In genomic region chr2:157492189-157492773, GRCh38 we compare ENCODE assay signal across 8 cellular contexts. TPM values are rescaled to one million over a fixed set of nuclear protein-coding genes. Genes with fewer than 3 reads are reported as not detected.
DNase-seq lines count a peak whose midpoint lies in the region; ATAC-seq and TF ChIP-seq lines count a peak whose summit lies in the region.

No MANE protein-coding gene starts in this region.

- peak; percentile 59 for DNase-seq in G401 (ENCODE audit: low spot score)
- peak; percentile 76 for DNase-seq in RKO (ENCODE audit: low spot score)
- peak; percentile 56 for DNase-seq in activated T-helper 2 cell treated with anti-CD3 and anti-CD28 coated beads, Interferon-gamma antibody, Interleukin-2, Interleukin-4, amounts not matched to agents 10 μg/mL and 5 μg/mL and 100 μg/mL, durations not matched to agents 14 hours and 24 hours and 36 hours (ENCODE audit: low spot score)
- DNase-seq in foreskin fibroblast = peak; percentile 27 to 76
- DNase-seq in osteocyte (ENCODE audit: extremely low spot score, unreplicated experiment) = peak; percentile 88
- peak; percentile 67 for DNase-seq in upper lobe of right lung

- H3K36me3 Mint-ChIP-seq in activated T-helper 2 cell treated with anti-CD3 and anti-CD28 coated beads, Interferon-gamma antibody, Interleukin-2, Interleukin-4, amounts not matched to agents 10 μg/mL and 5 μg/mL and 100 μg/mL, durations not matched to agents 14 hours and 24 hours and 36 hours (ENCODE audit: low read depth) = no peaks in the 10 kb centered on the region
- H3K36me3 Mint-ChIP-seq in osteocyte (ENCODE audit: unreplicated experiment) = no peaks in the 10 kb centered on the region

- no peak overlapping the region for H3K27ac Mint-ChIP-seq in activated T-helper 2 cell treated with anti-CD3 and anti-CD28 coated beads, Interferon-gamma antibody, Interleukin-2, Interleukin-4, amounts not matched to agents 10 μg/mL and 5 μg/mL and 100 μg/mL, durations not matched to agents 14 hours and 24 hours and 36 hours
- no peak overlapping the region for H3K27ac Mint-ChIP-seq in osteocyte (ENCODE audit: unreplicated experiment)

- no peak overlapping the region for H3K4me3 Mint-ChIP-seq in activated T-helper 2 cell treated with anti-CD3 and anti-CD28 coated beads, Interferon-gamma antibody, Interleukin-2, Interleukin-4, amounts not matched to agents 10 μg/mL and 5 μg/mL and 100 μg/mL, durations not matched to agents 14 hours and 24 hours and 36 hours (ENCODE audit: low read depth)
- no peak overlapping the region for H3K4me3 Mint-ChIP-seq in osteocyte (ENCODE audit: unreplicated experiment)

- H3K9me3 Mint-ChIP-seq in activated T-helper 2 cell treated with anti-CD3 and anti-CD28 coated beads, Interferon-gamma antibody, Interleukin-2, Interleukin-4, amounts not matched to agents 10 μg/mL and 5 μg/mL and 100 μg/mL, durations not matched to agents 14 hours and 24 hours and 36 hours = no peaks in the 10 kb centered on the region
- H3K9me3 Mint-ChIP-seq in osteocyte (ENCODE audit: unreplicated experiment) = no peaks in the 10 kb centered on the region

- peak; percentile 69 for TF ChIP-seq CTCF in foreskin fibroblast (IDR thresholded peaks at IDR 0.05; ENCODE audit: low read depth, low read length)
- peak; percentile 81 for TF ChIP-seq CTCF in osteocyte (IDR thresholded peaks at IDR 0.05)
- TF ChIP-seq CTCF in upper lobe of right lung (IDR thresholded peaks at IDR 0.05) = peak; percentile 67

- intact Hi-C loops in activated T-helper 2 cell treated with anti-CD3 and anti-CD28 coated beads, Interferon-gamma antibody, Interleukin-2, Interleukin-4, amounts not matched to agents 10 μg/mL and 5 μg/mL and 100 μg/mL, durations not matched to agents 14 hours and 24 hours and 36 hours (cut with micrococcal nuclease) = loop anchor here (1.0 to 10.0 kb wide), 5 partner anchors 105 to 1263 kb away; partner anchors contain the start of genes ACVR1C, CCDC148 and PKP4
- intact Hi-C loops in upper lobe of right lung (cut with DNase I) = loop anchor here (10.0 kb wide), 1 partner anchor 513 kb away; no protein-coding TSS in a partner anchor

- H3K36me3 ChIP-seq in upper lobe of right lung = no peaks in the 10 kb centered on the region

- H3K4me1 ChIP-seq in upper lobe of right lung = peaks cover 6% of the 10 kb centered on the region

- no peak for TF ChIP-seq EP300 in Ishikawa (IDR thresholded peaks at IDR 0.05; ENCODE audit: borderline replicate concordance)

- ATAC-seq in GM21717 (IDR thresholded peaks at IDR 0.05; ENCODE audit: unreplicated experiment) (peak; percentile 93), upper lobe of right lung (peak; percentile 91)

- no peaks in the 10 kb centered on the region for H3K9me3 ChIP-seq in upper lobe of right lung

- no peaks in the 10 kb centered on the region for H3K27me3 Mint-ChIP-seq in activated T-helper 2 cell treated with anti-CD3 and anti-CD28 coated beads, Interferon-gamma antibody, Interleukin-2, Interleukin-4, amounts not matched to agents 10 μg/mL and 5 μg/mL and 100 μg/mL, durations not matched to agents 14 hours and 24 hours and 36 hours (ENCODE audit: low read depth)
- H3K27me3 Mint-ChIP-seq in osteocyte (ENCODE audit: unreplicated experiment) = peaks cover 11% of the 10 kb centered on the region

- no peaks in the 10 kb centered on the region for H3K27me3 ChIP-seq in upper lobe of right lung

- peaks cover 47% of the 10 kb centered on the region for H3K4me1 Mint-ChIP-seq in activated T-helper 2 cell treated with anti-CD3 and anti-CD28 coated beads, Interferon-gamma antibody, Interleukin-2, Interleukin-4, amounts not matched to agents 10 μg/mL and 5 μg/mL and 100 μg/mL, durations not matched to agents 14 hours and 24 hours and 36 hours (ENCODE audit: low read depth)
- peaks cover 27% of the 10 kb centered on the region for H3K4me1 Mint-ChIP-seq in osteocyte (ENCODE audit: unreplicated experiment)

- H3K4me3 ChIP-seq in foreskin fibroblast (ENCODE audit: low read depth in 1 of 2, low read length in 2 of 2) = no peak overlapping the region
- H3K4me3 ChIP-seq in upper lobe of right lung = no peak overlapping the region

- no peak overlapping the region for H3K27ac ChIP-seq in upper lobe of right lung

- TF ChIP-seq RAD21 in Ishikawa (IDR thresholded peaks at IDR 0.05; ENCODE audit: low read depth) = peak; percentile 86

- in situ Hi-C loops in G401 (cut with HindIII; ENCODE audit: low sequenced_read_pairs) = no loop called here

TF ChIP-seq in Ishikawa, 13 proteins besides CTCF, POLR2A, EP300 and RAD21:
- TF ChIP-seq NFIC (IDR thresholded peaks at IDR 0.05) (peak; percentile 12; the same call in 1 of the 2 replicates), USF1 (IDR thresholded peaks at IDR 0.05) (no peak)

RNA-seq across cellular contexts. Expression of gene CYTIP, which starts 48.4 kb away (rescaled TPM):
- not detected in 2 replicates for total RNA-seq in G401 (2014; rRNA removed; shearing (Covaris generic))
- total RNA-seq in activated T-helper 2 cell treated with anti-CD3 and anti-CD28 coated beads, Interferon-gamma antibody, Interleukin-2, Interleukin-4, amounts not matched to agents 10 μg/mL and 5 μg/mL and 100 μg/mL, durations not matched to agents 14 hours and 24 hours and 36 hours = 199 and 206 TPM in 2 replicates
- total RNA-seq in osteocyte (0.64 and 0.76 TPM in 2 replicates), upper lobe of right lung (34.7 TPM)

Comparison
In these comparisons a context has a peak if more than half of its experiments do, and no peak if none do; other contexts are left out.
1. RNA of gene CYTIP, which starts 48.4 kb away (total RNA-seq): 199 to 206 TPM in activated T-helper 2 cell treated with anti-CD3 and anti-CD28 coated beads, Interferon-gamma antibody, Interleukin-2, Interleukin-4, amounts not matched to agents 10 μg/mL and 5 μg/mL and 100 μg/mL, durations not matched to agents 14 hours and 24 hours and 36 hours and 34.7 TPM in upper lobe of right lung (single experiment); 0.64 to 0.76 TPM in osteocyte and not detected in G401; every median in the first group is over 10 times any median in the second.
2. Peak in every context shown above with its lines, with median percentiles within 50 percentile points of each other: DNase-seq and CTCF ChIP-seq.